9 cellular contexts compared by ENCODE assay signal in the genomic region with DNA sequence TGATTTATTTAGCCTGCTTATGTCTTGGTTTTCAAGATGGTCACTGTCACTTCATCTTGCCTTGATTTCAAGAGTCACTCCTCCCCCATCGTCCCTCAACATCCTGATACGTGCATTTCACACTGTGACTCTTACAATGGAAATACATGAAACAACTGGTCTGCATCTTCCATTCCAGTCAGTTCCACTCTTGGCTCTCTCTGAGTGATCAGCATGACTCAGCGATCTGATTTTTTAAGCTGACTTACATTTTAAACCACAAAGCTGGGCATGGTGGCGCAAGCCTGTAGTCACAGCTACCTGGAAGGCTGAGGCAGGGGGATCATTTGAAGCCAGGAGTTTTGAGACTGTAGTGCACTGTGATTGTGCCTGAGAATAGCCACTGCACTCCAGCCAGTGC.
A peak's percentile ranks its signal among the peaks of the same experiment; 100 is the strongest.
DNase-seq lines count a peak whose midpoint lies in the region; ATAC-seq and TF ChIP-seq lines count a peak whose summit lies in the region.
"Had no signal": no experiment of that assay in that cellular context is flagged by ENCODE, and none has a peak within 500 bp of the region (broad histone marks: within the 10 kb centered on the region; RNA-seq: fewer than 3 reads in every experiment).

No MANE protein-coding gene starts in this region.

- no peak overlapping the region for H3K27ac ChIP-seq in gastroesophageal sphincter

- H3K4me3 Mint-ChIP-seq in activated CD4-positive, alpha-beta T cell treated with anti-CD3 and anti-CD28 coated beads for 36 hours, result no peak overlapping the region
- no peak overlapping the region for H3K4me3 Mint-ChIP-seq in activated T-cell treated with anti-CD3 and anti-CD28 coated beads, Interleukin-2, amount 50 U/mL, for 4 hours
- H3K4me3 Mint-ChIP-seq in effector memory CD8-positive, alpha-beta T cell, result no peak overlapping the region

- H3K4me1 Mint-ChIP-seq in activated CD4-positive, alpha-beta T cell treated with anti-CD3 and anti-CD28 coated beads for 36 hours, result no peaks in the 10 kb centered on the region
- H3K4me1 Mint-ChIP-seq in activated T-cell treated with anti-CD3 and anti-CD28 coated beads, Interleukin-2, amount 50 U/mL, for 4 hours (ENCODE audit: low read depth), result no peaks in the 10 kb centered on the region
- no peaks in the 10 kb centered on the region for H3K4me1 Mint-ChIP-seq in effector memory CD8-positive, alpha-beta T cell (ENCODE audit: low read depth in 2 of 2)

- peaks cover 10 to 65% (median 20%) of the 10 kb centered on the region in 3 donors for H3K4me1 ChIP-seq in gastroesophageal sphincter

- no peak for TF ChIP-seq EP300 in gastroesophageal sphincter (IDR thresholded peaks at IDR 0.05)

- H3K4me3 ChIP-seq in foreskin fibroblast (ENCODE audit: low read depth in 1 of 2, low read length in 2 of 2) (no peak overlapping the region), gastroesophageal sphincter (no peak overlapping the region)

- H3K36me3 ChIP-seq in gastroesophageal sphincter, result no peaks in the 10 kb centered on the region

- TF ChIP-seq POLR2A in gastroesophageal sphincter (IDR thresholded peaks at IDR 0.05), result no peak

- no peaks in the 10 kb centered on the region for H3K9me3 Mint-ChIP-seq in activated CD4-positive, alpha-beta T cell treated with anti-CD3 and anti-CD28 coated beads for 36 hours (ENCODE audit: low read depth)
- H3K9me3 Mint-ChIP-seq in activated T-cell treated with anti-CD3 and anti-CD28 coated beads, Interleukin-2, amount 50 U/mL, for 4 hours, result no peaks in the 10 kb centered on the region
- no peaks in the 10 kb centered on the region for H3K9me3 Mint-ChIP-seq in effector memory CD8-positive, alpha-beta T cell
- H3K9me3 Mint-ChIP-seq: activated naive CD4-positive, alpha-beta T cell treated with anti-CD3 and anti-CD28 coated beads, Interleukin-2, amount 50 U/mL, for 72 hours had no signal

- peaks cover 2% of the 10 kb centered on the region for H3K27me3 Mint-ChIP-seq in activated CD4-positive, alpha-beta T cell treated with anti-CD3 and anti-CD28 coated beads for 36 hours
- H3K27me3 Mint-ChIP-seq in activated T-cell treated with anti-CD3 and anti-CD28 coated beads, Interleukin-2, amount 50 U/mL, for 4 hours (ENCODE audit: low read depth), result peaks cover 3% of the 10 kb centered on the region
- H3K27me3 Mint-ChIP-seq in effector memory CD8-positive, alpha-beta T cell, result peaks cover 0 to 5% of the 10 kb centered on the region in 2 donors

- POLR2A ChIA-PET in activated CD4-positive, alpha-beta T cell treated with anti-CD3 and anti-CD28 coated beads for 36 hours (lab: Charles Lee), result no interaction called here

- no peaks in the 10 kb centered on the region for H3K36me3 Mint-ChIP-seq in activated CD4-positive, alpha-beta T cell treated with anti-CD3 and anti-CD28 coated beads for 36 hours (ENCODE audit: low read depth)
- H3K36me3 Mint-ChIP-seq in activated T-cell treated with anti-CD3 and anti-CD28 coated beads, Interleukin-2, amount 50 U/mL, for 4 hours (ENCODE audit: insufficient read depth), result no peaks in the 10 kb centered on the region
- no peaks in the 10 kb centered on the region for H3K36me3 Mint-ChIP-seq in effector memory CD8-positive, alpha-beta T cell (ENCODE audit: insufficient read depth)
- H3K36me3 Mint-ChIP-seq: activated naive CD4-positive, alpha-beta T cell treated with anti-CD3 and anti-CD28 coated beads, Interleukin-2, amount 50 U/mL, for 72 hours had no signal

- H3K9me3 ChIP-seq in gastroesophageal sphincter, result no peaks in the 10 kb centered on the region

- intact Hi-C loops in activated CD4-positive, alpha-beta T cell treated with anti-CD3 and anti-CD28 coated beads for 36 hours (cut with DNase I, micrococcal nuclease), result no loop called here

- H3K27me3 ChIP-seq in gastroesophageal sphincter, result no peaks in the 10 kb centered on the region

- DNase-seq in activated CD4-positive, alpha-beta T cell treated with anti-CD3 and anti-CD28 coated beads for 36 hours, result no peak
- DNase-seq in activated CD4-positive, alpha-beta T cell treated with anti-CD3 and anti-CD28 coated beads, Interleukin-2, amount 50 U/mL, for 4 hours, result no peak
- DNase-seq in SW480 (ENCODE audit: low spot score) (peak; percentile 55), foreskin fibroblast (peak; percentile 61 to 80)
- DNase-seq in activated T-cell treated with anti-CD3 and anti-CD28 coated beads, Interleukin-2, amount 50 U/mL, for 4 hours, result no peak
- DNase-seq in effector memory CD8-positive, alpha-beta T cell, result no peak

- ATAC-seq in activated CD4-positive, alpha-beta T cell treated with anti-CD3 and anti-CD28 coated beads for 36 hours, result peak; percentile 30
- no peak for ATAC-seq in activated T-cell treated with anti-CD3 and anti-CD28 coated beads, Interleukin-2, amount 50 U/mL, for 4 hours
- ATAC-seq in effector memory CD8-positive, alpha-beta T cell (replicated peaks), result no peak
- ATAC-seq in gastroesophageal sphincter (no peak), GM19397 (IDR thresholded peaks at IDR 0.05; ENCODE audit: unreplicated experiment) (no peak)
- ATAC-seq: activated naive CD4-positive, alpha-beta T cell treated with anti-CD3 and anti-CD28 coated beads, Interleukin-2, amount 50 U/mL, for 72 hours had no signal

- WGBS in gastroesophageal sphincter (ENCODE audit: low coverage in 1 of 2), 2 donors, result 51 to 59% methylated on average over 3 of the region's 4 CpGs

- H3K27ac Mint-ChIP-seq in activated CD4-positive, alpha-beta T cell treated with anti-CD3 and anti-CD28 coated beads for 36 hours, result no peak overlapping the region
- no peak overlapping the region for H3K27ac Mint-ChIP-seq in effector memory CD8-positive, alpha-beta T cell
- H3K27ac Mint-ChIP-seq: activated naive CD4-positive, alpha-beta T cell treated with anti-CD3 and anti-CD28 coated beads, Interleukin-2, amount 50 U/mL, for 72 hours had no signal

- TF ChIP-seq CTCF in foreskin fibroblast (IDR thresholded peaks at IDR 0.05; ENCODE audit: low read depth, low read length) (no peak), gastroesophageal sphincter (IDR thresholded peaks at IDR 0.05) (no peak)

- CTCF ChIA-PET in activated CD4-positive, alpha-beta T cell treated with anti-CD3 and anti-CD28 coated beads for 36 hours (lab: Charles Lee), result interaction anchor here (0.6 to 0.7 kb wide), 2 partner anchors 12 to 625 kb away, joined by 3 to 4 read pairs; no protein-coding TSS in a partner anchor

Comparison
In these comparisons a context has a peak if more than half of its experiments do, and no peak if none do; other contexts are left out.
1. DNase-seq: peak in SW480 (single experiment) and foreskin fibroblast (2 of 2); none in activated CD4-positive, alpha-beta T cell treated with anti-CD3 and anti-CD28 coated beads for 36 hours (single experiment), activated CD4-positive, alpha-beta T cell treated with anti-CD3 and anti-CD28 coated beads, Interleukin-2, amount 50 U/mL, for 4 hours (0 of 2), activated T-cell treated with anti-CD3 and anti-CD28 coated beads, Interleukin-2, amount 50 U/mL, for 4 hours (single experiment) and effector memory CD8-positive, alpha-beta T cell (0 of 3).